8 cellular contexts compared by ENCODE assay signal in genomic region chr12:14774074-14774943, GRCh38. TPM values are rescaled to one million over a fixed set of nuclear protein-coding genes. Genes with fewer than 3 reads are reported as not detected.
DNase-seq lines count a peak whose midpoint lies in the region; ATAC-seq and TF ChIP-seq lines count a peak whose summit lies in the region.

No MANE protein-coding gene starts in this region.

- DNase-seq in Ammon's horn (ENCODE audit: low spot score): peak; percentile 96
- DNase-seq in SKM-1 (lab: John Stamatoyannopoulos, UW; ENCODE audit: unreplicated experiment): peak; percentile 48
- peak; percentile 72 for DNase-seq in activated naive CD8-positive, alpha-beta T cell treated with anti-CD3 and anti-CD28 coated beads, Interleukin-2, amount 50 U/mL, for 16 hours (ENCODE audit: low read depth, low spot score)
- peak; percentile 97 for DNase-seq in Right ventricle myocardium superior
- peak; percentile 95 for DNase-seq in osteocyte (ENCODE audit: extremely low spot score, unreplicated experiment)
- peak; percentile 94 for DNase-seq in thoracic aorta (ENCODE audit: low spot score)

- H3K27ac Mint-ChIP-seq in osteocyte (ENCODE audit: unreplicated experiment): peak overlapping the region; percentile 99

- H3K27ac ChIP-seq in thoracic aorta: peak overlapping the region; percentile 93 to 98

- H3K9me3 ChIP-seq in thoracic aorta: no peaks in the 10 kb centered on the region

- no peaks in the 10 kb centered on the region for H3K36me3 ChIP-seq in thoracic aorta

- no peaks in the 10 kb centered on the region for H3K27me3 Mint-ChIP-seq in osteocyte (ENCODE audit: unreplicated experiment)

- H3K9me3 Mint-ChIP-seq in osteocyte (ENCODE audit: unreplicated experiment): no peaks in the 10 kb centered on the region

- H3K4me3 Mint-ChIP-seq in osteocyte (ENCODE audit: unreplicated experiment): peak overlapping the region; percentile 94

- no peaks in the 10 kb centered on the region for H3K36me3 Mint-ChIP-seq in osteocyte (ENCODE audit: unreplicated experiment)

- peak; percentile 45 for ATAC-seq in GM19328 (IDR thresholded peaks at IDR 0.05; ENCODE audit: unreplicated experiment)
- peak; percentile 41 for ATAC-seq in HG03469 (IDR thresholded peaks at IDR 0.05; ENCODE audit: unreplicated experiment)
- peak; percentile 79 for ATAC-seq in Right ventricle myocardium superior (ENCODE audit: poor library complexity)
- peak; percentile 67 for ATAC-seq in thoracic aorta (ENCODE audit: insufficient number of reproducible peaks, low FRiP score, low read depth)

- TF ChIP-seq CTCF in osteocyte (IDR thresholded peaks at IDR 0.05): no peak
- TF ChIP-seq CTCF in thoracic aorta (IDR thresholded peaks at IDR 0.05): no peak

- H3K4me1 Mint-ChIP-seq in osteocyte (ENCODE audit: unreplicated experiment): peaks cover 52% of the 10 kb centered on the region

- no peaks in the 10 kb centered on the region for H3K27me3 ChIP-seq in thoracic aorta (replicated peaks; ENCODE audit: insufficient read depth)

- H3K4me1 ChIP-seq in thoracic aorta (ENCODE audit: control insufficient read depth in 1 of 2, low read depth in 2 of 2): peaks cover 17 to 32% of the 10 kb centered on the region in 2 donors

- H3K4me3 ChIP-seq in thoracic aorta: peak overlapping the region; percentile 84

- intact Hi-C loops in Right ventricle myocardium superior (cut with DNase I): loop anchor here (10.0 kb wide), 1 partner anchor 60 kb away; no protein-coding TSS in a partner anchor

RNA-seq across cellular contexts. Expression of gene WBP11, which starts 29.0 kb away (rescaled TPM):
- total RNA-seq in Right ventricle myocardium superior (45.7 TPM), osteocyte (62.4 and 64.3 TPM in 2 replicates), thoracic aorta (10 to 100 TPM; 10.0 to 17.6 TPM)

RNA-seq across cellular contexts. Expression of gene C12orf60, which starts 29.2 kb away (rescaled TPM):
- total RNA-seq in Right ventricle myocardium superior: 1.6 TPM
- total RNA-seq in osteocyte: 0.84 and 1.2 TPM in 2 replicates
- under 1 TPM in 1 of 2 donors, not detected in 1; 0.27 TPM for total RNA-seq in thoracic aorta

RNA-seq across cellular contexts. Expression of gene SMCO3, which starts 39.7 kb away (rescaled TPM):
- total RNA-seq in Right ventricle myocardium superior: not detected
- total RNA-seq in osteocyte: not detected in 2 replicates
- total RNA-seq in thoracic aorta: under 1 TPM; 0.27 to 0.49 TPM

Comparison
In these comparisons a context has a peak if more than half of its experiments do, and no peak if none do; other contexts are left out.
1. Peak in every context shown above with its lines: DNase-seq, ATAC-seq, H3K4me3 ChIP-seq and H3K27ac ChIP-seq.